ENCODE assay signal across 8 cellular contexts in genomic region chr17:50478391-50479361, GRCh38. TPM values are rescaled to one million over a fixed set of nuclear protein-coding genes. Genes with fewer than 3 reads are reported as not detected.
DNase-seq lines count a peak whose midpoint lies in the region; ATAC-seq and TF ChIP-seq lines count a peak whose summit lies in the region.

TSS of gene RSAD1 (plus strand) at chr17:50478860. CDS start at chr17:50478885, 25 bp downstream.

- H3K27ac Mint-ChIP-seq in naive thymus-derived CD8-positive, alpha-beta T cell = peak within 1 kb of the TSS; percentile 90 to 95 (median 93)

- H3K9me3 ChIP-seq in DOHH2 (ENCODE audit: control insufficient read depth, insufficient read depth, low read length) = no peaks in the 10 kb centered on the region
- H3K9me3 ChIP-seq in Peyer's patch = no peaks in the 10 kb centered on the region
- no peaks in the 10 kb centered on the region for H3K9me3 ChIP-seq in fibroblast of lung (ENCODE audit: control insufficient read depth, insufficient read depth, low read depth, low read length)

- peak within 1 kb of the TSS; percentile 75 for H3K4me2 ChIP-seq in DOHH2 (ENCODE audit: low read length)
- peak within 1 kb of the TSS; percentile 93 for H3K4me2 ChIP-seq in KMS-11
- H3K4me2 ChIP-seq in fibroblast of lung (ENCODE audit: extremely low read depth, insufficient read depth, low read length) = peak within 1 kb of the TSS; percentile 97

- H3K9me3 Mint-ChIP-seq in naive thymus-derived CD8-positive, alpha-beta T cell = no peaks in the 10 kb centered on the region

- peaks cover 21% of the 10 kb centered on the region for H3K36me3 ChIP-seq in DOHH2 (ENCODE audit: control insufficient read depth, low read length)
- no peaks in the 10 kb centered on the region for H3K36me3 ChIP-seq in KMS-11 (ENCODE audit: insufficient read depth)
- H3K36me3 ChIP-seq in Peyer's patch = peaks cover 0 to 21% (median 0%) of the 10 kb centered on the region in 3 donors
- peaks cover 4% of the 10 kb centered on the region for H3K36me3 ChIP-seq in fibroblast of lung (ENCODE audit: control insufficient read depth, insufficient read depth, low read length)

- POLR2A ChIA-PET in naive thymus-derived CD8-positive, alpha-beta T cell (lab: Charles Lee) = interaction anchor here (1.2 to 1.9 kb wide), 4 partner anchors 53 to 132 kb away, joined by 3 to 7 read pairs (median 6); partner anchors contain the start of genes LRRC59 and XYLT2

- H3K9ac ChIP-seq in KMS-11 (peak within 1 kb of the TSS; percentile 78), fibroblast of lung (ENCODE audit: insufficient read depth, low read length) (peak within 1 kb of the TSS; percentile 69)

- peak within 1 kb of the TSS; percentile 65 for H3K27ac ChIP-seq in DOHH2 (ENCODE audit: low read depth, low read length)
- peak within 1 kb of the TSS; percentile 71 for H3K27ac ChIP-seq in KMS-11
- H3K27ac ChIP-seq in Peyer's patch = peak within 1 kb of the TSS; percentile 82 to 90 (median 90)
- H3K27ac ChIP-seq in fibroblast of lung (ENCODE audit: insufficient read depth, low read length) = peak within 1 kb of the TSS; percentile 65

- peaks cover 12 to 34% (median 31%) of the 10 kb centered on the region in 4 donors for H3K4me1 Mint-ChIP-seq in naive thymus-derived CD8-positive, alpha-beta T cell

- H3K27me3 ChIP-seq in DOHH2 (ENCODE audit: control insufficient read depth, low read length) (peaks cover 5% of the 10 kb centered on the region; the same call in 1 of the 2 replicates), KMS-11 (ENCODE audit: insufficient read depth, low read depth) (no peaks in the 10 kb centered on the region), Peyer's patch (no peaks in the 10 kb centered on the region), fibroblast of lung (ENCODE audit: control insufficient read depth, insufficient read depth, low read length) (peaks cover 3% of the 10 kb centered on the region)

- ATAC-seq in GM21737 (IDR thresholded peaks at IDR 0.05; ENCODE audit: unreplicated experiment) = peak; percentile 85
- ATAC-seq in naive thymus-derived CD8-positive, alpha-beta T cell = peak; percentile 91 to 94

- peaks cover 0 to 22% (median 6%) of the 10 kb centered on the region in 3 donors for H3K36me3 Mint-ChIP-seq in naive thymus-derived CD8-positive, alpha-beta T cell

- H3K4me1 ChIP-seq in DOHH2 (ENCODE audit: control insufficient read depth, low read length) (peaks cover 27% of the 10 kb centered on the region), KMS-11 (ENCODE audit: low read depth, poor library complexity, severe bottlenecking) (peaks cover 26% of the 10 kb centered on the region), Peyer's patch (peaks cover 0 to 21% (median 5%) of the 10 kb centered on the region in 4 donors), fibroblast of lung (ENCODE audit: control insufficient read depth, extremely low read depth, insufficient read depth, low read length) (peaks cover 12% of the 10 kb centered on the region)

- DNase-seq in Peyer's patch (peak; percentile 86 to 95 (median 93)), activated T-helper 1 cell treated with Interleukin-2 at 50 U/mL for 16 hours (ENCODE audit: low read depth) (peak; percentile 82), fibroblast of lung (ENCODE audit: low read depth in 2 of 2) (peak; percentile 84 to 87)
- DNase-seq in naive thymus-derived CD8-positive, alpha-beta T cell = peak; percentile 69 to 91 (median 82)
- peak; percentile 69 to 86 (median 75) for DNase-seq in stimulated activated naive CD4-positive, alpha-beta T cell (lab: John Stamatoyannopoulos, UW)

- H3K79me2 ChIP-seq in DOHH2 (ENCODE audit: control insufficient read depth, low read length) (peaks cover 13% of the 10 kb centered on the region), KMS-11 (ENCODE audit: insufficient read depth, low read depth) (peaks cover 11% of the 10 kb centered on the region; the same call in 1 of the 2 replicates), fibroblast of lung (ENCODE audit: control insufficient read depth, insufficient read depth, low read length) (peaks cover 6% of the 10 kb centered on the region)

- H3K4me3 ChIP-seq in DOHH2 (ENCODE audit: low read length) (peak within 1 kb of the TSS; percentile 89), KMS-11 (IDR thresholded peaks at IDR 0.05; ENCODE audit: insufficient read depth, low read depth, low read length) (peak within 1 kb of the TSS; percentile 70), Peyer's patch (peak within 1 kb of the TSS; percentile 71 to 81 (median 73)), fibroblast of lung (replicated peaks in 1 of 4; ENCODE audit: control extremely low read depth in 1 of 4, insufficient read depth in 1 of 4, low read depth in 3 of 4, low read length in 4 of 4) (peak within 1 kb of the TSS; percentile 87 to 96 (median 92))

- no peaks in the 10 kb centered on the region for H4K20me1 ChIP-seq in DOHH2 (ENCODE audit: control insufficient read depth, insufficient read depth, low read depth, low read length)
- no peaks in the 10 kb centered on the region for H4K20me1 ChIP-seq in KMS-11 (ENCODE audit: insufficient read depth)
- no peaks in the 10 kb centered on the region for H4K20me1 ChIP-seq in fibroblast of lung (ENCODE audit: control insufficient read depth, extremely low read depth, insufficient read depth, low read length)

- H3K9me2 ChIP-seq in DOHH2 (replicated peaks; ENCODE audit: control insufficient read depth, low read length) = no peaks in the 10 kb centered on the region

- H3K4me3 Mint-ChIP-seq in naive thymus-derived CD8-positive, alpha-beta T cell = peak within 1 kb of the TSS; percentile 85 to 94 (median 90)

- TF ChIP-seq POLR2A in Peyer's patch (IDR thresholded peaks at IDR 0.05) = peak; percentile 85 to 91

- H3F3A ChIP-seq in DOHH2 (ENCODE audit: control insufficient read depth, insufficient read depth) = peaks cover 7% of the 10 kb centered on the region

- peak; percentile 79 for TF ChIP-seq CTCF in DOHH2 (IDR thresholded peaks at IDR 0.05; ENCODE audit: low read depth, low read length, poor library complexity, severe bottlenecking)
- peak; percentile 72 for TF ChIP-seq CTCF in KMS-11 (conservative IDR thresholded peaks at IDR 0.05; ENCODE audit: low read depth, low read length)
- peak; percentile 69 to 97 (median 96) for TF ChIP-seq CTCF in Peyer's patch (IDR thresholded peaks at IDR 0.05)
- peak; percentile 41 to 59 for TF ChIP-seq CTCF in fibroblast of lung (conservative IDR thresholded peaks at IDR 0.05 in 1 of 2, IDR thresholded peaks at IDR 0.05 in 1 of 2; ENCODE audit: low read depth in 1 of 2, low read length in 2 of 2)

- peak within 1 kb of the TSS; percentile 95 for H2AFZ ChIP-seq in KMS-11 (ENCODE audit: low read depth)
- H2AFZ ChIP-seq in fibroblast of lung (ENCODE audit: low read length) = peak within 1 kb of the TSS; percentile 83

- peaks cover 0 to 6% (median 0%) of the 10 kb centered on the region in 5 donors for H3K27me3 Mint-ChIP-seq in naive thymus-derived CD8-positive, alpha-beta T cell

RNA-seq across cellular contexts. Expression of gene RSAD1, which starts in this region (rescaled TPM):
- 10 to 100 TPM; 24.3 to 53.4 (median 39.5) TPM for total RNA-seq in Peyer's patch
- 23.9 and 28.4 TPM in 2 replicates for total RNA-seq in fibroblast of lung
- 12.5 and 13.8 TPM in 2 replicates for polyA plus RNA-seq in fibroblast of lung
- 11.6 and 15.7 TPM in 2 replicates for polyA plus RNA-seq in fibroblast of lung (2012)
- 8.1 and 12.6 TPM in 2 replicates for polyA minus RNA-seq in fibroblast of lung (ENCODE audit: low replicate concordance)
- 10 to 100 TPM; 88.2 to 90.6 TPM for total RNA-seq in naive thymus-derived CD8-positive, alpha-beta T cell
- 10 to 100 TPM; 61.3 to 78.8 (median 64.2) TPM for polyA plus RNA-seq in naive thymus-derived CD8-positive, alpha-beta T cell

Comparison
In these comparisons a context has a peak if more than half of its experiments do, and no peak if none do; other contexts are left out.
1. Peak in every context shown above with its lines: DNase-seq, ATAC-seq, H3K4me3 ChIP-seq and H3K27ac ChIP-seq.